ENCODE assay signal across 8 cellular contexts in genomic region chr13:68304287-68304893, GRCh38.
DNase-seq lines count a peak whose midpoint lies in the region; ATAC-seq and TF ChIP-seq lines count a peak whose summit lies in the region.

No MANE protein-coding gene starts in this region.

- DNase-seq in DMS 273 (lab: John Stamatoyannopoulos, UW; ENCODE audit: unreplicated experiment) (peak; percentile 57), DMS 273 treated with DMSO at 0.1 percent for 48 hours (lab: John Stamatoyannopoulos, UW) (no peak), NT2/D1 (ENCODE audit: low read depth, low spot score) (peak; percentile 2), fibroblast of mammary gland (ENCODE audit: low read depth) (peak; percentile 8), type B pancreatic cell (ENCODE audit: extremely low spot score, unreplicated experiment) (no peak), epidermal melanocyte (ENCODE audit: insufficient read length, low spot score) (no peak)
- DNase-seq in stimulated activated CD4-positive, alpha-beta T cell treated with anti-CD3 and anti-CD28 coated beads, Interleukin-4, amount 100 ng/mL, for 1 hour = no peak

- H3K4me3 ChIP-seq in NT2/D1 (ENCODE audit: insufficient read length, low read depth) (no peak overlapping the region), fibroblast of mammary gland (ENCODE audit: control insufficient read depth, low read depth, low read length) (no peak overlapping the region)

- no peaks in the 10 kb centered on the region for H3K36me3 Mint-ChIP-seq in type B pancreatic cell

- H3K4me3 Mint-ChIP-seq in type B pancreatic cell = no peak overlapping the region

- H3K27me3 Mint-ChIP-seq in type B pancreatic cell = no peaks in the 10 kb centered on the region

- H3K27me3 ChIP-seq in NT2/D1 (ENCODE audit: insufficient read depth, insufficient read length) = no peaks in the 10 kb centered on the region

- H3K27ac Mint-ChIP-seq in type B pancreatic cell = no peak overlapping the region

- no peaks in the 10 kb centered on the region for H3K36me3 ChIP-seq in NT2/D1 (ENCODE audit: insufficient read depth, insufficient read length, low read length)

- ATAC-seq in HG02798 (IDR thresholded peaks at IDR 0.05; ENCODE audit: poor library complexity, unreplicated experiment) = peak; percentile 64

- no peak overlapping the region for H3K9ac ChIP-seq in NT2/D1 (ENCODE audit: insufficient read length, low read depth)

- no peaks in the 10 kb centered on the region for H3K4me1 Mint-ChIP-seq in type B pancreatic cell (ENCODE audit: unreplicated experiment)

- TF ChIP-seq CTCF in fibroblast of mammary gland (conservative IDR thresholded peaks at IDR 0.05; ENCODE audit: control insufficient read depth, insufficient read depth, low read depth, low read length) (peak; percentile 41), type B pancreatic cell (conservative IDR thresholded peaks at IDR 0.05) (peak; percentile 84)

- H3K4me1 ChIP-seq in NT2/D1 (ENCODE audit: insufficient read depth, insufficient read length) = no peaks in the 10 kb centered on the region

- H3K9me3 Mint-ChIP-seq in type B pancreatic cell = no peaks in the 10 kb centered on the region

- H3K9me3 ChIP-seq in NT2/D1 (ENCODE audit: insufficient read depth, low read length) = no peaks in the 10 kb centered on the region

Comparison
In these comparisons a context has a peak if more than half of its experiments do, and no peak if none do; other contexts are left out.
1. DNase-seq: peak in DMS 273 (single experiment), NT2/D1 (single experiment) and fibroblast of mammary gland (single experiment); none in DMS 273 treated with DMSO at 0.1 percent for 48 hours (single experiment), type B pancreatic cell (single experiment), epidermal melanocyte (single experiment) and stimulated activated CD4-positive, alpha-beta T cell treated with anti-CD3 and anti-CD28 coated beads, Interleukin-4, amount 100 ng/mL, for 1 hour (single experiment).